15 cellular contexts compared by ENCODE assay signal in the genomic region with DNA sequence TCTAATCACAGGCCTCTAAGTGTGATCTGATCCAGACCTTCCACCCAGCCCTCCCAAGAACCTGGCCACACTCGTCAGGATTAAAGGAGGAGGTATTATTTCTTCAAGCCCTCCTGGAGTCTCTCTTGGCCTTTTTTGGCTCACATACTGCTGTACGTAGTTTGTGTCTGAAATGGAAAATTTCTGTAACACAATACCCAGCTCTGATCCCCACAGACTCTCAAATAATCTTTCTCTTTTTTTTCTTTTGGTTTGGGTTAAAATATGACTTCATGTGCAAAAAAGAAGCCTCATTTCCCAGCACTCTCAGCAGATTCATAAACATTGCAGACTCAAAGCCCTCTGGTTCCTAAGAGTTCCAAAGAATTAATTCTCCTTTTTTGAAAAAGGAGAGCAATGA.
A peak's percentile ranks its signal among the peaks of the same experiment; 100 is the strongest.
DNase-seq lines count a peak whose midpoint lies in the region; ATAC-seq, FAIRE-seq and TF ChIP-seq lines count a peak whose summit lies in the region.
"Had no signal": no experiment of that assay in that cellular context is flagged by ENCODE, and none has a peak within 500 bp of the region (broad histone marks: within the 10 kb centered on the region; RNA-seq: fewer than 3 reads in every experiment).

No MANE protein-coding gene starts in this region.

- H3K79me2 ChIP-seq in MM.1S (ENCODE audit: low read length), result no peaks in the 10 kb centered on the region

- H2AFZ ChIP-seq in MM.1S (ENCODE audit: low read length), result no peak overlapping the region

- H3F3A ChIP-seq in MM.1S (ENCODE audit: insufficient read depth, low read length), result no peaks in the 10 kb centered on the region

- ATAC-seq in Right ventricle myocardium inferior (peak; percentile 73), omental fat pad (ENCODE audit: low FRiP score) (peak; percentile 39)

- no peak overlapping the region for H3K4me3 ChIP-seq in fibroblast of pulmonary artery (replicated peaks; ENCODE audit: low read depth, low read length)
- no peak overlapping the region for H3K4me3 ChIP-seq in vagina
- H3K4me3 ChIP-seq in MM.1S (ENCODE audit: low read length), result no peak overlapping the region
- H3K4me3 ChIP-seq: spleen had no signal

- FAIRE-seq in urothelium cell line (lab: Jason Lieb, UNC) (no peak), frontal cortex (lab: Jason Lieb, UNC) (no peak)
- FAIRE-seq: A204.1 had no signal

- H3K9me2 ChIP-seq in MM.1S (replicated peaks; ENCODE audit: insufficient read depth, low read length), result no peaks in the 10 kb centered on the region

- H4K20me1 ChIP-seq in MM.1S (ENCODE audit: insufficient read depth, low read length), result no peaks in the 10 kb centered on the region

- H3K4me2 ChIP-seq in MM.1S (ENCODE audit: low read depth, low read length), result no peak overlapping the region

- TF ChIP-seq POLR2A in vagina (IDR thresholded peaks at IDR 0.05), result no peak

- H3K9ac ChIP-seq in MM.1S (ENCODE audit: low read length), result no peak overlapping the region

- H3K36me3 ChIP-seq in vagina, result no peaks in the 10 kb centered on the region
- no peaks in the 10 kb centered on the region for H3K36me3 ChIP-seq in MM.1S (replicated peaks; ENCODE audit: insufficient read depth, low read length)
- H3K36me3 ChIP-seq: spleen had no signal

- H3K27me3 ChIP-seq in vagina (no peaks in the 10 kb centered on the region), MM.1S (replicated peaks; ENCODE audit: insufficient read depth, low read length) (no peaks in the 10 kb centered on the region)
- H3K27me3 ChIP-seq: spleen had no signal

- no peak for DNase-seq in Right ventricle myocardium inferior (ENCODE audit: missing footprints)
- DNase-seq in cardiac septum (ENCODE audit: low spot score), result no peak
- DNase-seq in fibroblast of pulmonary artery (ENCODE audit: low read depth), result peak; percentile 33
- DNase-seq in omental fat pad (ENCODE audit: low spot score), result no peak
- DNase-seq in vagina (ENCODE audit: extremely low spot score in 2 of 2), result no peak
- no peak for DNase-seq in urothelium cell line (ENCODE audit: low spot score)
- DNase-seq in MM.1S, result no peak
- DNase-seq in frontal cortex (ENCODE audit: low spot score in 2 of 2), result no peak
- DNase-seq: activated T-cell treated with anti-CD3 and anti-CD28 coated beads, Interleukin-2, amount 50 U/mL, for 48 hours; cortex of kidney; NCI-H1694; OCI-M1; spleen; T1000 had no signal

- intact Hi-C loops in Right ventricle myocardium inferior (cut with DNase I), result no loop called here
- intact Hi-C loops in cardiac septum (cut with DNase I), result no loop called here
- intact Hi-C loops in vagina (cut with DNase I), result no loop called here

- H3K4me1 ChIP-seq in vagina (peaks cover 53% of the 10 kb centered on the region), MM.1S (ENCODE audit: low read length) (no peaks in the 10 kb centered on the region)

- no peak for TF ChIP-seq CTCF in fibroblast of pulmonary artery (IDR thresholded peaks at IDR 0.05; ENCODE audit: low read length, missing control alignments)
- TF ChIP-seq CTCF in omental fat pad (IDR thresholded peaks at IDR 0.05), result no peak
- no peak for TF ChIP-seq CTCF in vagina (IDR thresholded peaks at IDR 0.05)
- TF ChIP-seq CTCF in MM.1S (IDR thresholded peaks at IDR 0.05; ENCODE audit: low read length), result no peak

- no peaks in the 10 kb centered on the region for H3K9me3 ChIP-seq in vagina
- H3K9me3 ChIP-seq in MM.1S (replicated peaks; ENCODE audit: insufficient read depth, low read length), result no peaks in the 10 kb centered on the region
- H3K9me3 ChIP-seq: spleen had no signal

- peak overlapping the region; percentile 81 for H3K27ac ChIP-seq in vagina
- no peak overlapping the region for H3K27ac ChIP-seq in MM.1S (ENCODE audit: low read length)
